In the genomic region with DNA sequence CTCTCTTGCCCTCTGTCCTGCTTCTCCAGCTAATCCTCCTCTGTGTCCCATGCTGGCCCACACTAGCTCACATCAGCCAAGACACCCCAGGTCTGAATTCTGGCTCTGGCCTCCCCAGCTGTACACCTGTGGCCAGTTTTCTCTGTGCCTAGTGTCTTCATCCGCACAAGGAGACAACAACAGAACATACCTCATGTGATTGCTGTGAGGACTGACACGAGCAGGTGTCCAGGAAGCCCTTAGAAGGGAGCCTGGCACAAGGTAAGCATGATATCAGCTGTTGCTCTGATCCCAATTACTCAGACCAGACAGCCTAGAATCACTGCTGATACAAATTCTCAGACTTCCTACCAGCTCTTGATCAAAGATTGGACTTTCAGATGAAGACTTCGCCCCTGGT, we compare ENCODE assay signal across 26 cellular contexts.
DNase-seq lines count a peak whose midpoint lies in the region; ATAC-seq and TF ChIP-seq lines count a peak whose summit lies in the region.
"Had no signal": no experiment of that assay in that cellular context is flagged by ENCODE, and none has a peak within 500 bp of the region (broad histone marks: within the 10 kb centered on the region; RNA-seq: fewer than 3 reads in every experiment).

No MANE protein-coding gene starts in this region.

- H3K4me1 ChIP-seq in mucosa of descending colon (ENCODE audit: low read depth) = peaks cover 2% of the 10 kb centered on the region
- H3K4me1 ChIP-seq: prostate gland had no signal

- peaks cover 27% of the 10 kb centered on the region for H3K27me3 Mint-ChIP-seq in activated T-helper 17 cell treated with anti-CD3 and anti-CD28 coated beads, Interleukin-2, amount 50 U/mL, for 72 hours

- ATAC-seq in mucosa of descending colon (peak; percentile 3), HG03354 (IDR thresholded peaks at IDR 0.05; ENCODE audit: poor library complexity, severe bottlenecking, unreplicated experiment) (no peak)
- ATAC-seq in activated T-helper 17 cell treated with anti-CD3 and anti-CD28 coated beads, Interleukin-2, amount 50 U/mL, for 72 hours (replicated peaks) = no peak
- ATAC-seq: left ventricle myocardium superior, sciatic nerve had no signal

- no peak overlapping the region for H3K4me3 Mint-ChIP-seq in activated T-helper 17 cell treated with anti-CD3 and anti-CD28 coated beads, Interleukin-2, amount 50 U/mL, for 72 hours
- H3K4me3 Mint-ChIP-seq: B cell; dendritic cell treated with granulocyte-macrophage colony-stimulating factor and Interleukin-4, amounts not matched to agents 40 ng/mL and 50 ng/mL, for 4 days; endodermal cell; naive B cell had no signal

- no peaks in the 10 kb centered on the region for H3K36me3 Mint-ChIP-seq in activated T-helper 17 cell treated with anti-CD3 and anti-CD28 coated beads, Interleukin-2, amount 50 U/mL, for 72 hours (ENCODE audit: low read depth)
- H3K36me3 Mint-ChIP-seq: naive B cell had no signal

- intact Hi-C loops in mucosa of descending colon (cut with DNase I, micrococcal nuclease) = no loop called here

- H3K36me3 ChIP-seq in mucosa of descending colon (ENCODE audit: low read depth) = no peaks in the 10 kb centered on the region
- H3K36me3 ChIP-seq: neutrophil, prostate gland had no signal

- H3K4me1 Mint-ChIP-seq in activated T-helper 17 cell treated with anti-CD3 and anti-CD28 coated beads, Interleukin-2, amount 50 U/mL, for 72 hours = no peaks in the 10 kb centered on the region
- H3K4me1 Mint-ChIP-seq: B cell, naive B cell had no signal

- no peak for TF ChIP-seq CTCF in mucosa of descending colon (IDR thresholded peaks at IDR 0.05)

- H3K4me3 ChIP-seq in mucosa of descending colon = no peak overlapping the region
- H3K4me3 ChIP-seq: prostate gland had no signal

- peak; percentile 24 for DNase-seq in COR-L47 (lab: John Stamatoyannopoulos, UW)
- peak; percentile 0 for DNase-seq in LHCN-M2 (ENCODE audit: low read depth)
- no peak for DNase-seq in mucosa of descending colon
- no peak for DNase-seq in SW480 (ENCODE audit: low spot score)
- DNase-seq in NCI-H187 (lab: John Stamatoyannopoulos, UW) = no peak
- DNase-seq: ACHN; activated T-cell treated with anti-CD3 and anti-CD28 coated beads, Interleukin-2, amount 50 U/mL, for 1 hour; central memory CD4-positive, alpha-beta T cell; GF-D8; glutamatergic neuron; IMR-90; left ventricle myocardium superior; naive B cell; NCI-H1694 treated with DMSO at 0.1 percent for 48 hours; SIG-M5; stimulated activated CD4-positive, alpha-beta T cell treated with anti-CD3 and anti-CD28 coated beads, Interleukin-4, amount 100 ng/mL, for 4 hours; trophoblast cell had no signal

- H3K9me3 Mint-ChIP-seq in activated T-helper 17 cell treated with anti-CD3 and anti-CD28 coated beads, Interleukin-2, amount 50 U/mL, for 72 hours = no peaks in the 10 kb centered on the region

- H3K27ac Mint-ChIP-seq in activated T-helper 17 cell treated with anti-CD3 and anti-CD28 coated beads, Interleukin-2, amount 50 U/mL, for 72 hours = no peak overlapping the region
- H3K27ac Mint-ChIP-seq: B cell; dendritic cell treated with granulocyte-macrophage colony-stimulating factor and Interleukin-4, amounts not matched to agents 40 ng/mL and 50 ng/mL, for 4 days; naive B cell had no signal

- H3K27ac ChIP-seq in angular gyrus (ENCODE audit: low read depth, low read length) = peak overlapping the region; percentile 10
- H3K27ac ChIP-seq: neutrophil, prostate gland had no signal

- H3K9me3 ChIP-seq in mucosa of descending colon = no peaks in the 10 kb centered on the region
- H3K9me3 ChIP-seq: neutrophil, prostate gland had no signal

Comparison
In these comparisons a context has a peak if more than half of its experiments do, and no peak if none do; other contexts are left out.
1. DNase-seq: peak in COR-L47 (single experiment) and LHCN-M2 (single experiment); none in mucosa of descending colon (0 of 3), SW480 (single experiment) and NCI-H187 (0 of 2).